Comparison of ENCODE assay signal across 9 cellular contexts in the genomic region with DNA sequence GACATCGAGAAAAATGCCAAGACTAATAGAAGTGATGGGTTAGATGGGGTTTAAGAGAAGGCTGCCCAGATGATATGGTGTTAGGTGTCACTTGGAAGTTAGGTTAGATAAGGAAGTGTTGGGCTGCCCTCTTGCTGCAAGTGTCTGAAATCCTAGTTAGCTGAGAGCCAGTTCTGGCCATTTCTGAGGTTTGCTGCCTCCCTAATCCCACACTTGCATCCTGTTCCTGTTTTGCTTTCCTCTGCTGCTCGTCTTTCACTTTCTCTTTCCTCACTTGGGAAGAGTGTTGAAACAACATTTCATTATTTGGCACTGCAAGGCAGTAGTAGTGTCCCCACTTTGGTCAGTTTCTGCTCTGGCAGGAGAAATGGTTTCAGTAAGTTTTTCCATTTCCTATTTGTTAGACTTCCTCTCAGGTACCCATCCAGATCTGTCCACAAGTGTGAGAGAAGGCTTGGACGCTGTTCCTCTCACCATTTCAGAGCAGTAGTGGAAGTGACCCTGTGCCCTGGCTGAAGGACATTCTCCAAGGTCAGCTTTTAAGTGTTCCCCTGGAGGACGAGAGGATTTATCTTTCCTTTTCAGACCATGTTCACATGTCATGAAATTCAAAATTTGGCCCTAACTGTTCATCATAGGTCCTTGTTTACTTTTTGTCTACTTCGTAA.
DNase-seq lines count a peak whose midpoint lies in the region; ATAC-seq, FAIRE-seq and TF ChIP-seq lines count a peak whose summit lies in the region.
"Had no signal": no experiment of that assay in that cellular context is flagged by ENCODE, and none has a peak within 500 bp of the region (broad histone marks: within the 10 kb centered on the region; RNA-seq: fewer than 3 reads in every experiment).

No MANE protein-coding gene starts in this region.

- POLR2A ChIA-PET in A549 (lab: Yijun Ruan, JAX) = no interaction called here

- H3K4me3 ChIP-seq in A549 (no peak overlapping the region), coronary artery (peak overlapping the region; percentile 60), lung (no peak overlapping the region)

- H3K27me3 ChIP-seq in lung (ENCODE audit: control insufficient read depth, insufficient read depth) = no peaks in the 10 kb centered on the region

- H3K4me1 ChIP-seq in A549 (no peaks in the 10 kb centered on the region), lung (ENCODE audit: control insufficient read depth in 2 of 2, insufficient read depth in 2 of 2, low read length in 2 of 2) (peaks cover 0 to 4% of the 10 kb centered on the region in 2 donors)

- FAIRE-seq in A549 (lab: Jason Lieb, UNC) = no peak

- H3K27ac ChIP-seq in A549 (no peak overlapping the region), coronary artery (peak overlapping the region in 1 of 2 donors; percentile 78), lung (ENCODE audit: low read depth in 1 of 2, low read length in 1 of 2) (peak overlapping the region; percentile 17 to 86)

- H3K4me2 ChIP-seq in A549 = 0 out of 3 replicates have a peak overlapping the region, but pooled peaks have one; percentile 25

- peak in 1 of 2 experiments; percentile 35 for DNase-seq in A549 (ENCODE audit: low read depth in 1 of 2, low spot score in 1 of 2)
- peak; percentile 74 for DNase-seq in LHCN-M2 (ENCODE audit: low read depth)
- DNase-seq in coronary artery (ENCODE audit: low spot score) = no peak
- DNase-seq in lung (ENCODE audit: low spot score) = no peak
- DNase-seq in germinal center (ENCODE audit: low spot score) = no peak
- DNase-seq in NCI-H2029 treated with DMSO at 0.1 percent for 48 hours (lab: John Stamatoyannopoulos, UW) = no peak
- DNase-seq: CD4-positive, alpha-beta T cell had no signal

- TF ChIP-seq EP300 in A549 (IDR thresholded peaks at IDR 0.05) = no peak

- TF ChIP-seq RAD21 in A549 (conservative IDR thresholded peaks at IDR 0.05 in 1 of 2, IDR thresholded peaks at IDR 0.05 in 1 of 2) = peak; percentile 38 to 58; a peak in 4 of 5 replicates

- CTCF ChIA-PET in A549 (lab: Yijun Ruan, JAX) = interaction anchor here (0.7 to 1.6 kb wide), 6 partner anchors 8 to 308 kb away, joined by 3 to 4 read pairs (median 3); no protein-coding TSS in a partner anchor

- no peak for TF ChIP-seq POLR2A in A549 (IDR thresholded peaks at IDR 0.05; ENCODE audit: low read length)

- TF ChIP-seq CTCF in A549 (IDR thresholded peaks at IDR 0.05) (no peak), coronary artery (IDR thresholded peaks at IDR 0.05) (no peak), lung (IDR thresholded peaks at IDR 0.05; ENCODE audit: control extremely low read depth, extremely low read depth) (no peak)

- no peaks in the 10 kb centered on the region for H3K36me3 ChIP-seq in lung (ENCODE audit: control insufficient read depth in 2 of 2, insufficient read depth in 2 of 2, low read length in 2 of 2)

- ATAC-seq in A549 (peak; percentile 61 to 75; a peak in 4 of 6 replicates), lung (ENCODE audit: insufficient read depth, low FRiP score) (peak; percentile 83), GM21529 (IDR thresholded peaks at IDR 0.05; ENCODE audit: unreplicated experiment) (no peak), HG03439 (IDR thresholded peaks at IDR 0.05; ENCODE audit: unreplicated experiment) (no peak)

- WGBS in A549 (ENCODE audit: missing lambda C conversion rate) = 11% methylated on average over 5 of the region's 5 CpGs
- 38 to 52% methylated on average over 5 of the region's 5 CpGs for WGBS in lung, 2 donors

- H3K9me3 ChIP-seq in A549 (no peaks in the 10 kb centered on the region), lung (ENCODE audit: control insufficient read depth in 2 of 2, insufficient read depth in 1 of 2, low read length in 1 of 2) (no peaks in the 10 kb centered on the region)

TF ChIP-seq in A549, 52 proteins besides CTCF, POLR2A, EP300 and RAD21:
- TF ChIP-seq HOXB5 (CRISPR knock-in tag; IDR thresholded peaks at IDR 0.05) (no peak), ESRRA (IDR thresholded peaks at IDR 0.05; ENCODE audit: borderline replicate concordance, low read length) (no peak), HDAC2 (IDR thresholded peaks at IDR 0.05) (no peak)
TF ChIP-seq in A549: peak in this region for 0.

Comparison
In these comparisons a context has a peak if more than half of its experiments do, and no peak if none do; other contexts are left out.
1. ATAC-seq: peak in A549 (2 of 2) and lung (single experiment); none in GM21529 (single experiment) and HG03439 (single experiment).
2. H3K27ac ChIP-seq: peak in lung (2 of 2); none in A549 (0 of 2).